In genomic region chr6:44065443-44066115, GRCh38 we compare ENCODE assay signal across 22 cellular contexts.
DNase-seq lines count a peak whose midpoint lies in the region; ATAC-seq and TF ChIP-seq lines count a peak whose summit lies in the region.
"Had no signal": no experiment of that assay in that cellular context is flagged by ENCODE, and none has a peak within 500 bp of the region (broad histone marks: within the 10 kb centered on the region; RNA-seq: fewer than 3 reads in every experiment).

No MANE protein-coding gene starts in this region.

- peak overlapping the region; percentile 93 for H3K27ac Mint-ChIP-seq in HFFc6

- H3K4me1 ChIP-seq in ACC112 (ENCODE audit: control insufficient read depth, insufficient read depth, low read length, unreplicated experiment) = peaks cover 49% of the 10 kb centered on the region
- peaks cover 61% of the 10 kb centered on the region for H3K4me1 ChIP-seq in mammary epithelial cell (ENCODE audit: insufficient read depth, low read length)
- H3K4me1 ChIP-seq in mesenchymal stem cell (ENCODE audit: control insufficient read depth, insufficient read depth, low read depth, low read length) = peaks cover 43% of the 10 kb centered on the region
- H3K4me1 ChIP-seq in mucosa of descending colon (ENCODE audit: low read depth) = no peaks in the 10 kb centered on the region
- no peaks in the 10 kb centered on the region for H3K4me1 ChIP-seq in prostate gland (replicated peaks)
- H3K4me1 ChIP-seq in SJCRH30 = peaks cover 5% of the 10 kb centered on the region

- H3K9me3 ChIP-seq in mammary epithelial cell (replicated peaks; ENCODE audit: insufficient read depth, low read length) (no peaks in the 10 kb centered on the region), mesenchymal stem cell (ENCODE audit: control insufficient read depth, low read length) (no peaks in the 10 kb centered on the region), mucosa of descending colon (no peaks in the 10 kb centered on the region), prostate gland (no peaks in the 10 kb centered on the region), SJCRH30 (replicated peaks) (no peaks in the 10 kb centered on the region)
- H3K9me3 ChIP-seq: adrenal gland, testis, vagina had no signal

- DNase-seq in HFFc6 (no peak), mammary epithelial cell (no peak), mesenchymal stem cell (no peak), DMS53 treated with DMSO at 0.1 percent for 48 hours (lab: John Stamatoyannopoulos, UW; ENCODE audit: unreplicated experiment) (no peak), mucosa of descending colon (no peak), prostate gland (ENCODE audit: low spot score) (no peak), SJCRH30 (no peak)
- DNase-seq: activated CD4-positive, alpha-beta T cell treated with anti-CD3 and anti-CD28 coated beads for 4 hours; activated CD8-positive, alpha-beta memory T cell treated with anti-CD3 and anti-CD28 coated beads for 24 hours; activated naive CD4-positive, alpha-beta T cell; activated T-cell treated with anti-CD3 and anti-CD28 coated beads, Interleukin-2, amount 50 U/mL, for 1 hour; adrenal gland; KBM-7; NCI-H1436; NCI-H510A treated with DMSO at 0.1 percent for 48 hours; stimulated activated CD4-positive, alpha-beta T cell treated with anti-CD3 and anti-CD28 coated beads, Interleukin-12 subunit alpha, Interleukin-12 subunit beta, amount 100 ng/mL, for 4 hours; stimulated activated CD4-positive, alpha-beta T cell treated with anti-CD3 and anti-CD28 coated beads, Interleukin-4, amount 100 ng/mL, for 24 hours; stimulated activated naive CD4-positive, alpha-beta T cell; testis had no signal

- BruUV-seq in mammary epithelial cell (replicated peaks; lab: Mats Ljungman, UMichigan) = no TSS peak

- peak overlapping the region; percentile 76 for H4K91ac ChIP-seq in mesenchymal stem cell (ENCODE audit: low read length)

- no peaks in the 10 kb centered on the region for H3K36me3 Mint-ChIP-seq in HFFc6 (ENCODE audit: low read depth)

- peak overlapping the region; percentile 89 for H3K27ac ChIP-seq in ACC112 (ENCODE audit: low read depth, low read length)
- H3K27ac ChIP-seq in mammary epithelial cell (ENCODE audit: insufficient read depth, low read depth, low read length) = peak overlapping the region; percentile 85
- no peak overlapping the region for H3K27ac ChIP-seq in mesenchymal stem cell (ENCODE audit: low read length, poor library complexity, severe bottlenecking)
- no peak overlapping the region for H3K27ac ChIP-seq in prostate gland
- no peak overlapping the region for H3K27ac ChIP-seq in SJCRH30
- H3K27ac ChIP-seq: C4-2B, testis had no signal

- peak overlapping the region in 1 of 2 experiments; percentile 35 for H3K14ac ChIP-seq in mesenchymal stem cell (ENCODE audit: low read length in 2 of 2)

- H4K8ac ChIP-seq in mesenchymal stem cell (ENCODE audit: low read length) = peak overlapping the region; percentile 45

- peak overlapping the region; percentile 24 for H2AK5ac ChIP-seq in mesenchymal stem cell (ENCODE audit: low read length, severe bottlenecking)

- H2AFZ ChIP-seq in ACC112 (ENCODE audit: low read length, unreplicated experiment) (no peak overlapping the region), mammary epithelial cell (ENCODE audit: low read depth, low read length) (no peak overlapping the region), mesenchymal stem cell (ENCODE audit: low read depth, low read length) (no peak overlapping the region)

- CTCF ChIA-PET in mammary epithelial cell (lab: Charles Lee; ENCODE audit: low non-redundant PET) = no interaction called here

- H2BK5ac ChIP-seq in mesenchymal stem cell (ENCODE audit: low read depth, low read length, poor library complexity, severe bottlenecking) = no peak overlapping the region

- peaks cover 4% of the 10 kb centered on the region for H3K27me3 Mint-ChIP-seq in HFFc6 (ENCODE audit: insufficient read depth)

- no peak overlapping the region for H3K4me3 Mint-ChIP-seq in HFFc6

- in situ Hi-C loops in mammary epithelial cell (cut with MboI; ENCODE audit: low sequenced_read_pairs in 2 of 2) = no loop called here

- H3K9ac ChIP-seq in mammary epithelial cell (ENCODE audit: insufficient read depth, low read length) (peak overlapping the region; percentile 1), mesenchymal stem cell (ENCODE audit: low read length) (peak overlapping the region; percentile 22)

- dilution Hi-C loops in mammary epithelial cell (cut with HindIII; ENCODE audit: low sequenced_read_pairs) = no loop called here

- H3K36me3 ChIP-seq in ACC112 (ENCODE audit: insufficient read depth, low read length) (no peaks in the 10 kb centered on the region), mammary epithelial cell (ENCODE audit: insufficient read depth, low read length) (no peaks in the 10 kb centered on the region), mesenchymal stem cell (ENCODE audit: control insufficient read depth in 1 of 2, insufficient read depth in 2 of 2, low read depth in 1 of 2, low read length in 2 of 2) (no peaks in the 10 kb centered on the region), mucosa of descending colon (ENCODE audit: low read depth) (no peaks in the 10 kb centered on the region), prostate gland (no peaks in the 10 kb centered on the region), SJCRH30 (no peaks in the 10 kb centered on the region)
- H3K36me3 ChIP-seq: adrenal gland, vagina had no signal

- H3K27me3 ChIP-seq in ACC112 (ENCODE audit: insufficient read depth, low read length) (no peaks in the 10 kb centered on the region), mammary epithelial cell (ENCODE audit: insufficient read depth, low read length) (no peaks in the 10 kb centered on the region), mesenchymal stem cell (ENCODE audit: control insufficient read depth in 1 of 2, insufficient read depth in 1 of 2, low read length in 2 of 2) (no peaks in the 10 kb centered on the region), prostate gland (replicated peaks; ENCODE audit: insufficient read depth) (no peaks in the 10 kb centered on the region), SJCRH30 (no peaks in the 10 kb centered on the region)
- H3K27me3 ChIP-seq: adrenal gland, testis, vagina had no signal

- H3K79me2 ChIP-seq in ACC112 (ENCODE audit: control insufficient read depth, insufficient read depth, low read length, unreplicated experiment) (no peaks in the 10 kb centered on the region), mammary epithelial cell (ENCODE audit: insufficient read depth, low read length) (no peaks in the 10 kb centered on the region)

- intact Hi-C loops in mammary epithelial cell (cut with micrococcal nuclease) (loop anchor here (2.0 kb wide), 1 partner anchor 267 kb away; no protein-coding TSS in a partner anchor), mucosa of descending colon (cut with DNase I, micrococcal nuclease) (no loop called here), prostate gland (cut with DNase I) (no loop called here)

- no peak for TF ChIP-seq POLR2A in prostate gland (IDR thresholded peaks at IDR 0.05)

- H3K4ac ChIP-seq in mesenchymal stem cell (ENCODE audit: low read depth in 1 of 2, low read length in 2 of 2) = peak overlapping the region; percentile 27 to 48

- H2BK120ac ChIP-seq in mesenchymal stem cell (ENCODE audit: low read depth, low read length) = peak overlapping the region; percentile 29

- peak overlapping the region; percentile 55 to 97 for H2BK12ac ChIP-seq in mesenchymal stem cell (ENCODE audit: low read length in 2 of 2)

- no peaks in the 10 kb centered on the region for H3K79me1 ChIP-seq in mesenchymal stem cell (replicated peaks; ENCODE audit: low read length, poor library complexity, severe bottlenecking)

- H2BK15ac ChIP-seq in mesenchymal stem cell (ENCODE audit: low read depth, poor library complexity, severe bottlenecking) = peak overlapping the region; percentile 82

- H3K23ac ChIP-seq in mesenchymal stem cell (ENCODE audit: low read length in 2 of 2) = no peak overlapping the region

- H3K18ac ChIP-seq in mesenchymal stem cell (ENCODE audit: low read depth in 1 of 2, low read length in 2 of 2) = peak overlapping the region; percentile 84 to 85

- H3K9me3 Mint-ChIP-seq in HFFc6 = no peaks in the 10 kb centered on the region

- H3K4me2 ChIP-seq in mammary epithelial cell (ENCODE audit: insufficient read depth, low read depth, low read length) = no peak overlapping the region
- H3K4me2 ChIP-seq in mesenchymal stem cell (ENCODE audit: low read length, poor library complexity, severe bottlenecking) = no peak overlapping the region

- 92% methylated on average over 9 of the region's 13 CpGs for WGBS in mammary epithelial cell (ENCODE audit: low coverage, missing lambda C conversion rate)
- WGBS in mesenchymal stem cell = 96% methylated on average over 12 of the region's 13 CpGs
- WGBS in prostate gland = 91% methylated on average over 9 of the region's 13 CpGs

- H3K4me1 Mint-ChIP-seq in HFFc6 (ENCODE audit: low read depth) = peaks cover 75% of the 10 kb centered on the region

- no peak for TF ChIP-seq CTCF in HFFc6 (IDR thresholded peaks at IDR 0.05)
- TF ChIP-seq CTCF in mammary epithelial cell (conservative IDR thresholded peaks at IDR 0.05 in 1 of 2, IDR thresholded peaks at IDR 0.05 in 1 of 2; ENCODE audit: extremely low read depth in 1 of 2, insufficient read depth in 1 of 2, low read depth in 1 of 2, low read length in 2 of 2) = no peak
- TF ChIP-seq CTCF in mucosa of descending colon (IDR thresholded peaks at IDR 0.05) = no peak
- TF ChIP-seq CTCF in prostate gland (IDR thresholded peaks at IDR 0.05) = no peak

- ATAC-seq in mucosa of descending colon = no peak

- H4K20me1 ChIP-seq in mammary epithelial cell (ENCODE audit: insufficient read depth, low read length) = no peaks in the 10 kb centered on the region

- H3K4me3 ChIP-seq in ACC112 (ENCODE audit: low read depth, low read length) (no peak overlapping the region), mammary epithelial cell (replicated peaks in 1 of 3; ENCODE audit: insufficient read depth in 1 of 3, low read depth in 2 of 3, low read length in 3 of 3) (no peak overlapping the region), mesenchymal stem cell (ENCODE audit: insufficient read depth in 1 of 2, low read depth in 1 of 2, low read length in 2 of 2) (no peak overlapping the region), mucosa of descending colon (no peak overlapping the region), prostate gland (no peak overlapping the region), SJCRH30 (no peak overlapping the region)
- H3K4me3 ChIP-seq: adrenal gland, testis, vagina had no signal

Comparison
In these comparisons a context has a peak if more than half of its experiments do, and no peak if none do; other contexts are left out.
1. H3K27ac ChIP-seq: peak in ACC112 (single experiment) and mammary epithelial cell (single experiment); none in mesenchymal stem cell (single experiment), prostate gland (0 of 2) and SJCRH30 (single experiment).